In the genomic region with DNA sequence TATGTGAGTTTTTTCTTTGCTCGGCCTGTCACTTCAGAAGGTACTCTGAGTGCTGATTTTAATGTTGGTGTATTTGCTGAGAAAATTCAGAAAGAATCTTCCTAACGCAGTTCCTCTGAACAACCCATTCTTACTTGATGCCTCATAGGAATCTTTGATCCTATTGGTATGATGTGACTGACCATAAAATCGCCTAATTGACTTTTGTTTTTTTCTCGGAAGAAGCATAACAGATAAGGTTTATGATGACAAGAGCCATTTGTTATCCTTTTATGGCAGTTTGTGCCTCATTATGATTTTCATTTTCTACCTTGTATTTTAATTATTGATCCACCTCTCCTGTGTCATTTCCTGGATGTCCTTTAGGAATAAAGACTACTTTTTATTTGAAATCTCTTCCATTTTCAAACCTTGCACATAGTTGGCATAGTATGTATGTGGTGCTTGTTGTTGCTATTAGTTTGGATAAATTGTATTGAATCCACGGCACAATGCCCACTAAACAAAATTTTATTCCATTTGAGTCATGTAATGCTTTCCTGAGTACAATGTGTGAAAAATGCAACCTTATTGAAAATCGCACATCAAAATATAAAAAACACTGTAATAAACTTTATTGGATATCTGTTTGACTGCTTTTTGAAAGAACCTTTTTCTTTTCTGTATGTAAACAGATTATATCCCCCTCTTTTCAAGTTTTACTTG, we compare ENCODE assay signal across 28 cellular contexts.
"Had no signal": no experiment of that assay in that cellular context is flagged by ENCODE, and none has a peak within 500 bp of the region (broad histone marks: within the 10 kb centered on the region; RNA-seq: fewer than 3 reads in every experiment).

No MANE protein-coding gene starts in this region.

- H3K27ac ChIP-seq: foreskin keratinocyte, neutrophil, ovary, prostate gland, skin epidermis, testis, upper lobe of left lung had no signal

- H3K9me3 ChIP-seq: neutrophil, ovary, prostate gland, testis, upper lobe of left lung had no signal

- H3K27ac Mint-ChIP-seq: activated naive CD4-positive, alpha-beta T cell treated with anti-CD3 and anti-CD28 coated beads, Interleukin-2, amount 10 ng/mL, durations not matched to agents 7 days and 5 days; activated naive CD8-positive, alpha-beta T cell treated with anti-CD3 and anti-CD28 coated beads, Interleukin-2, amount 50 U/mL, for 24 hours; immature natural killer cell; natural killer cell treated with Interleukin-12 subunit alpha and Interleukin-12 subunit beta and Interleukin-15 and Interleukin-18, amount 100 ng/mL, for 72 hours; stimulated activated memory B cell treated with anti-CD40 and anti-IgM and Interleukin-4, amounts not matched to agents 10 μg/mL and 1 μg/mL and 100 μg/mL, for 72 hours; T-helper 17 cell had no signal

- H3K27me3 ChIP-seq: foreskin keratinocyte, neutrophil, ovary, testis, upper lobe of left lung had no signal

- H3K4me1 ChIP-seq: prostate gland, upper lobe of left lung had no signal

- ATAC-seq: activated naive CD8-positive, alpha-beta T cell treated with anti-CD3 and anti-CD28 coated beads, Interleukin-2, amount 50 U/mL, for 24 hours; foreskin keratinocyte; natural killer cell treated with Interleukin-12 subunit alpha and Interleukin-12 subunit beta and Interleukin-15 and Interleukin-18, amount 100 ng/mL, for 72 hours; right cardiac atrium; stimulated activated memory B cell treated with anti-CD40 and anti-IgM and Interleukin-4, amounts not matched to agents 10 μg/mL and 1 μg/mL and 100 μg/mL, for 72 hours; T-helper 17 cell had no signal

- H3K4me3 Mint-ChIP-seq: activated naive CD4-positive, alpha-beta T cell treated with anti-CD3 and anti-CD28 coated beads, Interleukin-2, amount 10 ng/mL, durations not matched to agents 7 days and 5 days; activated naive CD8-positive, alpha-beta T cell treated with anti-CD3 and anti-CD28 coated beads, Interleukin-2, amount 50 U/mL, for 24 hours; brain; immature natural killer cell; natural killer cell treated with Interleukin-12 subunit alpha and Interleukin-12 subunit beta and Interleukin-15 and Interleukin-18, amount 100 ng/mL, for 72 hours; stimulated activated memory B cell treated with anti-CD40 and anti-IgM and Interleukin-4, amounts not matched to agents 10 μg/mL and 1 μg/mL and 100 μg/mL, for 72 hours; T-helper 17 cell had no signal

- H3K4me1 Mint-ChIP-seq: activated naive CD4-positive, alpha-beta T cell treated with anti-CD3 and anti-CD28 coated beads, Interleukin-2, amount 10 ng/mL, durations not matched to agents 7 days and 5 days had no signal

- DNase-seq: activated CD4-positive, alpha-beta T cell treated with anti-CD3 and anti-CD28 coated beads for 4 hours; activated CD4-positive, alpha-beta T cell treated with anti-CD3 and anti-CD28 coated beads, Interleukin-2, amount 50 U/mL, for 48 hours; activated CD4-positive, CD25-positive, alpha-beta regulatory T cell; activated effector memory CD4-positive, alpha-beta T cell treated with anti-CD3 and anti-CD28 coated beads, Interleukin-2, amount 50 U/mL, for 16 hours; activated naive CD4-positive, alpha-beta T cell treated with anti-CD3 and anti-CD28 coated beads, Interleukin-2, amount 10 ng/mL, durations not matched to agents 7 days and 5 days; activated naive CD8-positive, alpha-beta T cell treated with anti-CD3 and anti-CD28 coated beads, Interleukin-2, amount 50 U/mL, for 24 hours; activated T-cell treated with anti-CD3 and anti-CD28 coated beads, Interleukin-2, amount 50 U/mL, for 48 hours; anterior cingulate cortex; dermis blood vessel endothelial cell; effector CD8-positive, alpha-beta T cell; erythroblast; foreskin keratinocyte; immature natural killer cell; kidney glomerular epithelial cell; midbrain; ovary; right cardiac atrium; stimulated activated CD4-positive, alpha-beta T cell treated with anti-CD3 and anti-CD28 coated beads, Interleukin-15, amount 100 ng/mL, for 24 hours; SW 1271; T-helper 17 cell; testis; upper lobe of left lung had no signal

- H3K9me3 Mint-ChIP-seq: activated naive CD4-positive, alpha-beta T cell treated with anti-CD3 and anti-CD28 coated beads, Interleukin-2, amount 10 ng/mL, durations not matched to agents 7 days and 5 days; activated naive CD8-positive, alpha-beta T cell treated with anti-CD3 and anti-CD28 coated beads, Interleukin-2, amount 50 U/mL, for 24 hours; brain; immature natural killer cell; natural killer cell treated with Interleukin-12 subunit alpha and Interleukin-12 subunit beta and Interleukin-15 and Interleukin-18, amount 100 ng/mL, for 72 hours; stimulated activated memory B cell treated with anti-CD40 and anti-IgM and Interleukin-4, amounts not matched to agents 10 μg/mL and 1 μg/mL and 100 μg/mL, for 72 hours had no signal

- H3K27me3 Mint-ChIP-seq: activated naive CD4-positive, alpha-beta T cell treated with anti-CD3 and anti-CD28 coated beads, Interleukin-2, amount 10 ng/mL, durations not matched to agents 7 days and 5 days; activated naive CD8-positive, alpha-beta T cell treated with anti-CD3 and anti-CD28 coated beads, Interleukin-2, amount 50 U/mL, for 24 hours; natural killer cell treated with Interleukin-12 subunit alpha and Interleukin-12 subunit beta and Interleukin-15 and Interleukin-18, amount 100 ng/mL, for 72 hours; stimulated activated memory B cell treated with anti-CD40 and anti-IgM and Interleukin-4, amounts not matched to agents 10 μg/mL and 1 μg/mL and 100 μg/mL, for 72 hours; T-helper 17 cell had no signal

- H3K36me3 Mint-ChIP-seq: activated naive CD4-positive, alpha-beta T cell treated with anti-CD3 and anti-CD28 coated beads, Interleukin-2, amount 10 ng/mL, durations not matched to agents 7 days and 5 days; brain; immature natural killer cell; natural killer cell treated with Interleukin-12 subunit alpha and Interleukin-12 subunit beta and Interleukin-15 and Interleukin-18, amount 100 ng/mL, for 72 hours; stimulated activated memory B cell treated with anti-CD40 and anti-IgM and Interleukin-4, amounts not matched to agents 10 μg/mL and 1 μg/mL and 100 μg/mL, for 72 hours had no signal

- H3K36me3 ChIP-seq: neutrophil, ovary, prostate gland, upper lobe of left lung had no signal

- H3K4me3 ChIP-seq: ovary, prostate gland, skin epidermis, testis, upper lobe of left lung had no signal
